In the genomic region with DNA sequence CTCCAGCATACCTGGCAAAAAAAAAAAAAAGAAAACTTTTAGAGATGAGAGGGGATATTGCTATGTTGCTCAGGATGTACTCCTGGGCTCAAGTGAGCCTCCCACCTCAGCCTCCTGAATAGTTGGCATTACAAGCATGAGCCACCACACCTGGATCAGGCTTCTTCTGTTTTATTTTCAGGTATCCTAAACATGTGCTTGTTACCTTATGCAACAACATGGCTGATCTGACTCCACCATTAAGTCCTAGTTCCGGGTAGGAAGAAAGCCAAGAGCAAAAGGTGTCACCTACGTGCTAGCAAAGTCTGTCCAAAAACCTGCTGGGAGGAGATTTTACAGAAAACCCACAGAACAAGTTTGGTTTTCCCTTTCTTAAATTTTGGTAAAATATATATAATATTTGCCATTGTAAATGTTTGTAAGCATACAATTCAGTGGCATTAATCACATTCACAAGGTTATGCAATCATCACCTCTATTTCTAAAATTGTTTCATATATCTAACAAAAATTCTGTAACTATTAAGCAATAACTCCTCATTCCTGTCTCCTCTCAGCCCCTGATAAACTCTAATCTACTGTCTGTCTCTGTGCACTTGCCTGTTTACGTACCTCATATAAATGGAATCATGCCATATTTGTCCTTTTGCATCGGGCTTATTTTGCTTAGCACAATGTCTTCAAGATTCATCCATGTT, we compare ENCODE assay signal across 12 cellular contexts. TPM values are rescaled to one million over a fixed set of nuclear protein-coding genes. Genes with fewer than 3 reads are reported as not detected.
"Had no signal": no experiment of that assay in that cellular context is flagged by ENCODE, and none has a peak within 500 bp of the region (broad histone marks: within the 10 kb centered on the region; RNA-seq: fewer than 3 reads in every experiment).

No MANE protein-coding gene starts in this region.

- H3K4me3 ChIP-seq: GM23248, GM23338, HAP-1 had no signal

- ATAC-seq: GM23338, HCT116 had no signal

- H3K4me3 Mint-ChIP-seq: GM23338, H9, HFFc6 had no signal

- H2AFZ ChIP-seq: GM23248, GM23338 had no signal

- H3K36me3 ChIP-seq: HAP-1 had no signal

- H3K4me1 Mint-ChIP-seq: GM23338, H9 had no signal

- H3K9me3 ChIP-seq: HAP-1 had no signal

- H3K27ac ChIP-seq: GM23248 had no signal

- DNase-seq: GM23248, GOT3, H7, H9, HCEC 1CT, HFFc6 had no signal

- FAIRE-seq: H1, H54 had no signal

- H3K9me3 Mint-ChIP-seq: GM23338, H9 had no signal

- H3K4me2 ChIP-seq: GM23338 had no signal

- H3K27ac Mint-ChIP-seq: GM23338, H9, HFFc6 had no signal

- H3K4me1 ChIP-seq: HAP-1 had no signal

- H3K9ac ChIP-seq: GM23248 had no signal

RNA-seq across cellular contexts. Expression of a gene that starts 9.1 kb away (rescaled TPM):
- total RNA-seq: GM23248, GM23338, H1, H4, H7, H9, HFFc6 had no signal
- polyA plus RNA-seq: GM23248, GM23338 had no signal
